Comparison of ENCODE assay signal across 1 cellular context in genomic region chr9:120383999-120384924, GRCh38.
TF ChIP-seq lines count a peak whose summit lies in the region.

No MANE protein-coding gene starts in this region.

TF ChIP-seq in HepG2, 621 proteins besides CTCF, POLR2A, EP300 and RAD21 (continued from another document and continues in another):
- peak; percentile 79; the same call in 1 of the 2 replicates for TF ChIP-seq ZNF782 (CRISPR knock-in tag; IDR thresholded peaks at IDR 0.05; ENCODE audit: borderline replicate concordance)
- TF ChIP-seq E2F5 (CRISPR knock-in tag; conservative IDR thresholded peaks at IDR 0.05): no peak
- TF ChIP-seq PHF5A (CRISPR knock-in tag; IDR thresholded peaks at IDR 0.05; ENCODE audit: low read depth, unreplicated experiment): no peak
- no peak; the same call in 1 of the 2 replicates for TF ChIP-seq ZNF546 (CRISPR knock-in tag; conservative IDR thresholded peaks at IDR 0.05)
- peak; percentile 98 for TF ChIP-seq ZBTB7B (CRISPR knock-in tag; IDR thresholded peaks at IDR 0.05)
- TF ChIP-seq, protein P1, sequence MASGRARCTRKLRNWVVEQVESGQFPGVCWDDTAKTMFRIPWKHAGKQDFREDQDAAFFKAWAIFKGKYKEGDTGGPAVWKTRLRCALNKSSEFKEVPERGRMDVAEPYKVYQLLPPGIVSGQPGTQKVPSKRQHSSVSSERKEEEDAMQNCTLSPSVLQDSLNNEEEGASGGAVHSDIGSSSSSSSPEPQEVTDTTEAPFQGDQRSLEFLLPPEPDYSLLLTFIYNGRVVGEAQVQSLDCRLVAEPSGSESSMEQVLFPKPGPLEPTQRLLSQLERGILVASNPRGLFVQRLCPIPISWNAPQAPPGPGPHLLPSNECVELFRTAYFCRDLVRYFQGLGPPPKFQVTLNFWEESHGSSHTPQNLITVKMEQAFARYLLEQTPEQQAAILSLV (CRISPR knock-in tag; IDR thresholded peaks at IDR 0.05; ENCODE audit: borderline replicate concordance): no peak; the same call in 1 of the 2 replicates
- no peak for TF ChIP-seq NFYC (CRISPR knock-in tag; IDR thresholded peaks at IDR 0.05)
- TF ChIP-seq KAT7 (CRISPR knock-in tag; IDR thresholded peaks at IDR 0.05; ENCODE audit: borderline replicate concordance): peak; percentile 53
- peak; percentile 63; the same call in 1 of the 2 replicates for TF ChIP-seq ZNF780A (CRISPR knock-in tag; IDR thresholded peaks at IDR 0.05)
- no peak for TF ChIP-seq FOXM1 (CRISPR knock-in tag; IDR thresholded peaks at IDR 0.05)
- peak; percentile 92 for TF ChIP-seq RXRB (CRISPR knock-in tag; IDR thresholded peaks at IDR 0.05; ENCODE audit: borderline replicate concordance)
- TF ChIP-seq ZNF337 (CRISPR knock-in tag; IDR thresholded peaks at IDR 0.05; ENCODE audit: borderline replicate concordance, low read depth): no peak
- TF ChIP-seq ZBTB1 (CRISPR knock-in tag; IDR thresholded peaks at IDR 0.05; ENCODE audit: borderline replicate concordance): no peak
- TF ChIP-seq, protein P2, sequence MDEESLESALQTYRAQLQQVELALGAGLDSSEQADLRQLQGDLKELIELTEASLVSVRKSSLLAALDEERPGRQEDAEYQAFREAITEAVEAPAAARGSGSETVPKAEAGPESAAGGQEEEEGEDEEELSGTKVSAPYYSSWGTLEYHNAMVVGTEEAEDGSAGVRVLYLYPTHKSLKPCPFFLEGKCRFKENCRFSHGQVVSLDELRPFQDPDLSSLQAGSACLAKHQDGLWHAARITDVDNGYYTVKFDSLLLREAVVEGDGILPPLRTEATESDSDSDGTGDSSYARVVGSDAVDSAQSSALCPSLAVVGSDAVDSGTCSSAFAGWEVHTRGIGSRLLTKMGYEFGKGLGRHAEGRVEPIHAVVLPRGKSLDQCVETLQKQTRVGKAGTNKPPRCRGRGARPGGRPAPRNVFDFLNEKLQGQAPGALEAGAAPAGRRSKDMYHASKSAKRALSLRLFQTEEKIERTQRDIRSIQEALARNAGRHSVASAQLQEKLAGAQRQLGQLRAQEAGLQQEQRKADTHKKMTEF (CRISPR knock-in tag; IDR thresholded peaks at IDR 0.05): peak; percentile 96
- TF ChIP-seq DNMT1 (CRISPR knock-in tag; IDR thresholded peaks at IDR 0.05): no peak
- TF ChIP-seq ZNF274 (CRISPR knock-in tag; IDR thresholded peaks at IDR 0.05): no peak
- peak; percentile 88 for TF ChIP-seq FOSL2 (CRISPR knock-in tag; IDR thresholded peaks at IDR 0.05)
- peak; percentile 54 for TF ChIP-seq POLR2AphosphoS5 (IDR thresholded peaks at IDR 0.05; ENCODE audit: low read depth, low read length)
- TF ChIP-seq, protein P3, sequence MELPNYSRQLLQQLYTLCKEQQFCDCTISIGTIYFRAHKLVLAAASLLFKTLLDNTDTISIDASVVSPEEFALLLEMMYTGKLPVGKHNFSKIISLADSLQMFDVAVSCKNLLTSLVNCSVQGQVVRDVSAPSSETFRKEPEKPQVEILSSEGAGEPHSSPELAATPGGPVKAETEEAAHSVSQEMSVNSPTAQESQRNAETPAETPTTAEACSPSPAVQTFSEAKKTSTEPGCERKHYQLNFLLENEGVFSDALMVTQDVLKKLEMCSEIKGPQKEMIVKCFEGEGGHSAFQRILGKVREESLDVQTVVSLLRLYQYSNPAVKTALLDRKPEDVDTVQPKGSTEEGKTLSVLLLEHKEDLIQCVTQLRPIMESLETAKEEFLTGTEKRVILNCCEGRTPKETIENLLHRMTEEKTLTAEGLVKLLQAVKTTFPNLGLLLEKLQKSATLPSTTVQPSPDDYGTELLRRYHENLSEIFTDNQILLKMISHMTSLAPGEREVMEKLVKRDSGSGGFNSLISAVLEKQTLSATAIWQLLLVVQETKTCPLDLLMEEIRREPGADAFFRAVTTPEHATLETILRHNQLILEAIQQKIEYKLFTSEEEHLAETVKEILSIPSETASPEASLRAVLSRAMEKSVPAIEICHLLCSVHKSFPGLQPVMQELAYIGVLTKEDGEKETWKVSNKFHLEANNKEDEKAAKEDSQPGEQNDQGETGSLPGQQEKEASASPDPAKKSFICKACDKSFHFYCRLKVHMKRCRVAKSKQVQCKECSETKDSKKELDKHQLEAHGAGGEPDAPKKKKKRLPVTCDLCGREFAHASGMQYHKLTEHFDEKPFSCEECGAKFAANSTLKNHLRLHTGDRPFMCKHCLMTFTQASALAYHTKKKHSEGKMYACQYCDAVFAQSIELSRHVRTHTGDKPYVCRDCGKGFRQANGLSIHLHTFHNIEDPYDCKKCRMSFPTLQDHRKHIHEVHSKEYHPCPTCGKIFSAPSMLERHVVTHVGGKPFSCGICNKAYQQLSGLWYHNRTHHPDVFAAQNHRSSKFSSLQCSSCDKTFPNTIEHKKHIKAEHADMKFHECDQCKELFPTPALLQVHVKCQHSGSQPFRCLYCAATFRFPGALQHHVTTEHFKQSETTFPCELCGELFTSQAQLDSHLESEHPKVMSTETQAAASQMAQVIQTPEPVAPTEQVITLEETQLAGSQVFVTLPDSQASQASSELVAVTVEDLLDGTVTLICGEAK (IDR thresholded peaks at IDR 0.05): no peak
- TF ChIP-seq, protein P3 (CRISPR knock-in tag; IDR thresholded peaks at IDR 0.05): no peak
- TF ChIP-seq TP53 (CRISPR knock-in tag; conservative IDR thresholded peaks at IDR 0.05): peak; percentile 32; the same call in 1 of the 2 replicates
- TF ChIP-seq BATF2 (CRISPR knock-in tag; IDR thresholded peaks at IDR 0.05): no peak
- TF ChIP-seq SAP130 (CRISPR knock-in tag; IDR thresholded peaks at IDR 0.05; ENCODE audit: low read depth): peak; percentile 53
- peak; percentile 52; the same call in 1 of the 2 replicates for TF ChIP-seq MTF2 (CRISPR knock-in tag; IDR thresholded peaks at IDR 0.05; ENCODE audit: borderline replicate concordance)
- TF ChIP-seq RCOR2 (CRISPR knock-in tag; IDR thresholded peaks at IDR 0.05): peak; percentile 54; the same call in 1 of the 2 replicates
- TF ChIP-seq E2F1 (CRISPR knock-in tag; IDR thresholded peaks at IDR 0.05): no peak
- no peak for TF ChIP-seq SRF (IDR thresholded peaks at IDR 0.05; ENCODE audit: low read depth, low read length)
- TF ChIP-seq, protein P4, sequence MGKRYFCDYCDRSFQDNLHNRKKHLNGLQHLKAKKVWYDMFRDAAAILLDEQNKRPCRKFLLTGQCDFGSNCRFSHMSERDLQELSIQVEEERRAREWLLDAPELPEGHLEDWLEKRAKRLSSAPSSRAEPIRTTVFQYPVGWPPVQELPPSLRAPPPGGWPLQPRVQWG (CRISPR knock-in tag; IDR thresholded peaks at IDR 0.05; ENCODE audit: borderline replicate concordance, low read depth): no peak
- no peak for TF ChIP-seq ZNF646 (CRISPR knock-in tag; IDR thresholded peaks at IDR 0.05)
- TF ChIP-seq HMG20A (CRISPR knock-in tag; IDR thresholded peaks at IDR 0.05; ENCODE audit: borderline replicate concordance): peak; percentile 91
- TF ChIP-seq, protein P5, sequence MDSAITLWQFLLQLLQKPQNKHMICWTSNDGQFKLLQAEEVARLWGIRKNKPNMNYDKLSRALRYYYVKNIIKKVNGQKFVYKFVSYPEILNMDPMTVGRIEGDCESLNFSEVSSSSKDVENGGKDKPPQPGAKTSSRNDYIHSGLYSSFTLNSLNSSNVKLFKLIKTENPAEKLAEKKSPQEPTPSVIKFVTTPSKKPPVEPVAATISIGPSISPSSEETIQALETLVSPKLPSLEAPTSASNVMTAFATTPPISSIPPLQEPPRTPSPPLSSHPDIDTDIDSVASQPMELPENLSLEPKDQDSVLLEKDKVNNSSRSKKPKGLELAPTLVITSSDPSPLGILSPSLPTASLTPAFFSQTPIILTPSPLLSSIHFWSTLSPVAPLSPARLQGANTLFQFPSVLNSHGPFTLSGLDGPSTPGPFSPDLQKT (CRISPR knock-in tag; IDR thresholded peaks at IDR 0.05; ENCODE audit: borderline replicate concordance): no peak
- TF ChIP-seq CBFB (CRISPR knock-in tag; IDR thresholded peaks at IDR 0.05): peak; percentile 71; the same call in 1 of the 2 replicates
- no peak for TF ChIP-seq CCAR2 (optimal IDR thresholded peaks at IDR 0.05; ENCODE audit: low read depth, low read length)
- TF ChIP-seq CBX2 (IDR thresholded peaks at IDR 0.05; ENCODE audit: low read depth, low read length): no peak
- no peak for TF ChIP-seq CBX2 (CRISPR knock-in tag; IDR thresholded peaks at IDR 0.05; ENCODE audit: low read depth)
- peak; percentile 77 for TF ChIP-seq AGO2 (optimal IDR thresholded peaks at IDR 0.05; ENCODE audit: low read depth, low read length)
- TF ChIP-seq ZKSCAN8 (CRISPR knock-in tag; IDR thresholded peaks at IDR 0.05; ENCODE audit: borderline replicate concordance): peak; percentile 76; the same call in 1 of the 2 replicates
- no peak for TF ChIP-seq HOXA7 (CRISPR knock-in tag; IDR thresholded peaks at IDR 0.05)
- TF ChIP-seq HMG20B (CRISPR knock-in tag; conservative IDR thresholded peaks at IDR 0.05): no peak
